In genomic region chr4:10656988-10657387, GRCh38 we compare ENCODE assay signal across 1 cellular context.
TF ChIP-seq lines count a peak whose summit lies in the region.

No MANE protein-coding gene starts in this region.

TF ChIP-seq in SK-N-SH treated with all-trans-retinoic acid at 6 μM for 48 hours, 23 proteins besides CTCF, POLR2A, EP300 and RAD21 (continued from another document):
- TF ChIP-seq CSRNP3 (CRISPR knock-in tag; IDR thresholded peaks at IDR 0.05) = no peak
